In the genomic region with DNA sequence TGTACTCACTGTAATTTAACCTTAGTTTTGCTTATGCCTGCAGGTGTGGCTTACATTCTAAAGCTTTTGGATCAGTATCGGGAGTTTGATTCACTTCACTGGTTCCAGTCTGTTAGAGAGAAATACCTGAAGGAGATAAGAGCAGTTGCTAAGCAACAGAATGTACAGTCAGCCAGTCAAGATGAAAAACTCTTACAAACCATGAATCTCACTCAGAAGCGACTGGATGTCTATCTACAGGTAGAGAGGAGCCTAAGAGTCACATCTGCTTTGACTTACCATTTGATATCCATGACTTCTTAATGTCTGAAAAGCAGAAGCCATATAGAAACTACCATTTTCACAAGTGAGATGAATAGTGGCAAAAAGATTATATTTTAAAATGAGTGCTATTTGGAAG, we compare ENCODE assay signal across 21 cellular contexts. TPM values are rescaled to one million over a fixed set of nuclear protein-coding genes. Genes with fewer than 3 reads are reported as not detected.
DNase-seq lines count a peak whose midpoint lies in the region; ATAC-seq, FAIRE-seq and TF ChIP-seq lines count a peak whose summit lies in the region.
"Had no signal": no experiment of that assay in that cellular context is flagged by ENCODE, and none has a peak within 500 bp of the region (broad histone marks: within the 10 kb centered on the region; RNA-seq: fewer than 3 reads in every experiment).

No MANE protein-coding gene starts in this region.

- peak overlapping the region; percentile 73 for H3K27ac Mint-ChIP-seq in activated T-cell treated with anti-CD3 and anti-CD28 coated beads, Interleukin-2, amount 50 U/mL, for 72 hours
- H3K27ac Mint-ChIP-seq: H9, neural progenitor cell had no signal

- H3K36me3 ChIP-seq in kidney epithelial cell (ENCODE audit: control insufficient read depth, insufficient read depth, low read length) = peaks cover 1% of the 10 kb centered on the region

- ATAC-seq in activated T-cell treated with anti-CD3 and anti-CD28 coated beads, Interleukin-2, amount 50 U/mL, for 72 hours (replicated peaks in 1 of 2) = peak; percentile 51 to 80
- ATAC-seq in GM21737 (IDR thresholded peaks at IDR 0.05; ENCODE audit: unreplicated experiment) (no peak), GM19328 (IDR thresholded peaks at IDR 0.05; ENCODE audit: unreplicated experiment) (no peak), HG03520 (IDR thresholded peaks at IDR 0.05; ENCODE audit: unreplicated experiment) (no peak)
- ATAC-seq: left ventricle myocardium superior, mucosa of descending colon, T-cell had no signal

- no peak for TF ChIP-seq CTCF in kidney epithelial cell (IDR thresholded peaks at IDR 0.05; ENCODE audit: insufficient read depth, low read length, poor library complexity, severe bottlenecking)

- no peak overlapping the region for H3K4me3 Mint-ChIP-seq in activated T-cell treated with anti-CD3 and anti-CD28 coated beads, Interleukin-2, amount 50 U/mL, for 72 hours
- H3K4me3 Mint-ChIP-seq: activated CD4-positive, alpha-beta T cell treated with anti-CD3 and anti-CD28 coated beads, Interleukin-2, amount 10 ng/mL, durations not matched to agents 7 days and 5 days; H9; neural progenitor cell; T-cell had no signal

- H3K27me3 ChIP-seq in kidney epithelial cell (ENCODE audit: control insufficient read depth, insufficient read depth, low read length) = no peaks in the 10 kb centered on the region
- H3K27me3 ChIP-seq: neural progenitor cell, vagina had no signal

- no peak overlapping the region for H3K4me3 ChIP-seq in kidney epithelial cell (ENCODE audit: low read depth, low read length)
- H3K4me3 ChIP-seq: mucosa of descending colon, neural progenitor cell, vagina had no signal

- no peak for DNase-seq in activated T-cell treated with anti-CD3 and anti-CD28 coated beads, Interleukin-2, amount 50 U/mL, for 72 hours
- no peak for DNase-seq in activated T-cell treated with anti-CD3 and anti-CD28 coated beads for 4 hours
- peak; percentile 24 for DNase-seq in RCC 7860 (ENCODE audit: low spot score)
- DNase-seq in kidney epithelial cell (ENCODE audit: low read depth) = peak; percentile 18
- DNase-seq: activated CD4-positive, alpha-beta T cell treated with anti-CD3 and anti-CD28 coated beads, Interleukin-2, amount 10 ng/mL, durations not matched to agents 7 days and 5 days; activated CD8-positive, alpha-beta memory T cell treated with anti-CD3 and anti-CD28 coated beads, Interleukin-2, amount 50 U/mL, for 4 hours; activated naive CD4-positive, alpha-beta T cell treated with Interleukin-2 at 50 U/mL for 16 hours; GDM1; H9; head of caudate nucleus; left ventricle myocardium superior; mucosa of descending colon; NCI-H446 treated with DMSO at 0.1 percent for 48 hours; T-cell had no signal

- no peaks in the 10 kb centered on the region for H3K27me3 Mint-ChIP-seq in activated T-cell treated with anti-CD3 and anti-CD28 coated beads, Interleukin-2, amount 50 U/mL, for 72 hours (ENCODE audit: low read depth)
- H3K27me3 Mint-ChIP-seq: activated CD4-positive, alpha-beta T cell treated with anti-CD3 and anti-CD28 coated beads, Interleukin-2, amount 10 ng/mL, durations not matched to agents 7 days and 5 days; T-cell had no signal

- peaks cover 5% of the 10 kb centered on the region for H3K4me1 Mint-ChIP-seq in activated T-cell treated with anti-CD3 and anti-CD28 coated beads, Interleukin-2, amount 50 U/mL, for 72 hours (ENCODE audit: low read depth)
- H3K4me1 Mint-ChIP-seq: activated CD4-positive, alpha-beta T cell treated with anti-CD3 and anti-CD28 coated beads, Interleukin-2, amount 10 ng/mL, durations not matched to agents 7 days and 5 days; H9; T-cell had no signal

- no peak for FAIRE-seq in RCC 7860 (lab: Jason Lieb, UNC)
- FAIRE-seq: GM18507, TTC549 had no signal

- peaks cover 5 to 20% of the 10 kb centered on the region in 2 donors for H3K36me3 Mint-ChIP-seq in activated T-cell treated with anti-CD3 and anti-CD28 coated beads, Interleukin-2, amount 50 U/mL, for 72 hours (ENCODE audit: insufficient read depth in 2 of 2)

- no peaks in the 10 kb centered on the region for H3K9me3 Mint-ChIP-seq in activated T-cell treated with anti-CD3 and anti-CD28 coated beads, Interleukin-2, amount 50 U/mL, for 72 hours
- H3K9me3 Mint-ChIP-seq: activated CD4-positive, alpha-beta T cell treated with anti-CD3 and anti-CD28 coated beads, Interleukin-2, amount 10 ng/mL, durations not matched to agents 7 days and 5 days; H9; neural progenitor cell; T-cell had no signal

RNA-seq across cellular contexts. Expression of gene WASHC4, which starts 56.5 kb away (rescaled TPM):
- 10 to 100 TPM; 39.5 to 40.0 TPM for total RNA-seq in activated T-cell treated with anti-CD3 and anti-CD28 coated beads, Interleukin-2, amount 50 U/mL, for 72 hours
- 60.4 and 61.4 TPM in 2 replicates for total RNA-seq in kidney epithelial cell

Comparison
In these comparisons a context has a peak if more than half of its experiments do, and no peak if none do; other contexts are left out.
1. ATAC-seq: peak in activated T-cell treated with anti-CD3 and anti-CD28 coated beads, Interleukin-2, amount 50 U/mL, for 72 hours (2 of 2); none in GM21737 (single experiment), GM19328 (single experiment) and HG03520 (single experiment).
2. DNase-seq: peak in RCC 7860 (single experiment) and kidney epithelial cell (single experiment); none in activated T-cell treated with anti-CD3 and anti-CD28 coated beads, Interleukin-2, amount 50 U/mL, for 72 hours (0 of 2) and activated T-cell treated with anti-CD3 and anti-CD28 coated beads for 4 hours (single experiment).